Comparison of ENCODE assay signal across 26 cellular contexts in genomic region chr15:76114561-76114960, GRCh38. TPM values are rescaled to one million over a fixed set of nuclear protein-coding genes. Genes with fewer than 3 reads are reported as not detected.
"Had no signal": no experiment of that assay in that cellular context is flagged by ENCODE, and none has a peak within 500 bp of the region (broad histone marks: within the 10 kb centered on the region; RNA-seq: fewer than 3 reads in every experiment).

No MANE protein-coding gene starts in this region.

- H3K27ac ChIP-seq: PC-9, Peyer's patch had no signal

- H3K27me3 ChIP-seq: MG63, Peyer's patch had no signal

- H3K36me3 Mint-ChIP-seq: T-cell had no signal

- H3K4me1 ChIP-seq: Peyer's patch had no signal

- H3K4me1 Mint-ChIP-seq: T-cell had no signal

- H3K4me2 ChIP-seq: PC-9, SK-N-SH had no signal

- H3K9me3 Mint-ChIP-seq: T-cell had no signal

- H3K9ac ChIP-seq: SK-N-SH had no signal

- H3K4me3 ChIP-seq: MG63, PC-9, Peyer's patch had no signal

- DNase-seq: Karpas-422, KG1, MG63, NCI-H1092, NCI-H1105 treated with DMSO at 0.1 percent for 48 hours, NCI-H1417 treated with DMSO at 0.1 percent for 48 hours, NCI-H146, NCI-H1694 treated with DMSO at 0.1 percent for 48 hours, NCI-H1930, NCI-H2081, NCI-H2107, NCI-H226, NCI-H446, NCI-H510A, NCI-H524 treated with DMSO at 0.1 percent for 48 hours, NCI-H69, NCI-H774, OCI-M1, PC-9, Peyer's patch, SHP77 treated with DMSO at 0.1 percent for 48 hours, SK-N-SH, SW 1271, T-cell had no signal

- H3K4me3 Mint-ChIP-seq: T-cell had no signal

- H3K36me3 ChIP-seq: MG63, Peyer's patch had no signal

- ATAC-seq: Right ventricle myocardium inferior, T-cell had no signal

- H2AFZ ChIP-seq: PC-9 had no signal

- H3K9me3 ChIP-seq: Peyer's patch, SK-N-SH had no signal

- H3K27ac Mint-ChIP-seq: T-cell had no signal

RNA-seq across cellular contexts. Expression of gene TMEM266, which starts 54.8 kb away (rescaled TPM):
- total RNA-seq: Peyer's patch, Right ventricle myocardium inferior, RPMI7951 had no signal
